ENCODE assay signal across 13 cellular contexts in the genomic region with DNA sequence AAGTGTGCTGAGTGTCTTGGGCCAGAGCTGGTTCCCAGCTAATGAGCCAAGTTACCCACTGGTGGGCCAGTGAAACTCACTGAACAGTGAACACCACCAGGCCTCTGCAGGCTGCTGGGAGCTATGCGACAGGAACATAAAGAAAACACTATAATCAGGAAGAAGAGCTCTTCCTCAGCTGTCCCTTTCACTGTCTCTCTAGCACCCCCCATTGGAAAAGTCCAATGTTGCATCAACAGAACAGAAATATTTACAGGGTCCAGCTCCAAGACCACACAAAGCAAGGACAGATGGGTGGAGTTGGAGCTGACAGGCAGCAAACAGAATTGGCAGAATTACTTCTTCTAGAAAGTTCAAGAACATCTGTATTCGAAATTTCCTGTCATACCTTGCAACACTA.
DNase-seq lines count a peak whose midpoint lies in the region; ATAC-seq, FAIRE-seq and TF ChIP-seq lines count a peak whose summit lies in the region.
"Had no signal": no experiment of that assay in that cellular context is flagged by ENCODE, and none has a peak within 500 bp of the region (broad histone marks: within the 10 kb centered on the region; RNA-seq: fewer than 3 reads in every experiment).

No MANE protein-coding gene starts in this region.

- FAIRE-seq in GM19239 (lab: Jason Lieb, UNC), result no peak

- H3K79me2 ChIP-seq in DOHH2 (ENCODE audit: control insufficient read depth, low read length), result no peaks in the 10 kb centered on the region

- H3K4me1 ChIP-seq in DOHH2 (ENCODE audit: control insufficient read depth, low read length), result no peaks in the 10 kb centered on the region
- H3K4me1 ChIP-seq: stomach had no signal

- DNase-seq in HT1080 (ENCODE audit: low read depth) (peak; percentile 69), SK-MEL-5 (ENCODE audit: low read depth, low spot score) (peak; percentile 50), islet precursor cell (peak; percentile 75), RWPE1 (ENCODE audit: low spot score) (no peak), GM19239 (ENCODE audit: insufficient read length, low spot score) (no peak)
- DNase-seq: activated T-cell treated with anti-CD3 and anti-CD28 coated beads, Interleukin-2, amount 50 U/mL, for 48 hours; head of caudate nucleus; NCI-H345; stimulated activated CD4-positive, alpha-beta T cell treated with anti-CD3 and anti-CD28 coated beads, Interleukin-12 subunit alpha, Interleukin-12 subunit beta, amount 100 ng/mL, for 4 hours; stomach had no signal

- H3K9me3 ChIP-seq in DOHH2 (ENCODE audit: control insufficient read depth, insufficient read depth, low read length), result no peaks in the 10 kb centered on the region

- no peaks in the 10 kb centered on the region for H4K20me1 ChIP-seq in DOHH2 (ENCODE audit: control insufficient read depth, insufficient read depth, low read depth, low read length)

- no peaks in the 10 kb centered on the region for H3K9me2 ChIP-seq in DOHH2 (replicated peaks; ENCODE audit: control insufficient read depth, low read length)

- in situ Hi-C loops in SK-MEL-5 (cut with HindIII; ENCODE audit: low pct_unique_long_range_greater_than_20kb, low sequenced_read_pairs), result no loop called here

- POLR2A ChIA-PET in RWPE1 (lab: Yijun Ruan, JAX; ENCODE audit: low non-redundant PET), result no interaction called here

- CTCF ChIA-PET in RWPE1 (lab: Yijun Ruan, JAX), result interaction anchor here (0.8 to 2.3 kb wide), 3 partner anchors 9 to 579 kb away, joined by 4 to 12 read pairs (median 4); no protein-coding TSS in a partner anchor

- no peaks in the 10 kb centered on the region for H3F3A ChIP-seq in DOHH2 (ENCODE audit: control insufficient read depth, insufficient read depth)

- H3K4me3 ChIP-seq in DOHH2 (ENCODE audit: low read length), result no peak overlapping the region
- H3K4me3 ChIP-seq: stomach had no signal

- H3K27me3 ChIP-seq in DOHH2 (ENCODE audit: control insufficient read depth, low read length), result no peaks in the 10 kb centered on the region
- H3K27me3 ChIP-seq: stomach had no signal

- TF ChIP-seq CTCF in DOHH2 (IDR thresholded peaks at IDR 0.05; ENCODE audit: low read depth, low read length, poor library complexity, severe bottlenecking) (peak; percentile 46), RWPE1 (conservative IDR thresholded peaks at IDR 0.05; ENCODE audit: low read depth) (no peak)

- H3K27ac ChIP-seq in DOHH2 (ENCODE audit: low read depth, low read length) (no peak overlapping the region), RWPE1 (no peak overlapping the region)
- H3K27ac ChIP-seq: stomach had no signal

- no peak overlapping the region for H3K4me2 ChIP-seq in DOHH2 (ENCODE audit: low read length)

- no peaks in the 10 kb centered on the region for H3K36me3 ChIP-seq in DOHH2 (ENCODE audit: control insufficient read depth, low read length)
- H3K36me3 ChIP-seq: stomach had no signal

- ATAC-seq in HG02840 (IDR thresholded peaks at IDR 0.05; ENCODE audit: low FRiP score, unreplicated experiment) (no peak), GM21515 (IDR thresholded peaks at IDR 0.05; ENCODE audit: unreplicated experiment) (no peak)

Comparison
In these comparisons a context has a peak if more than half of its experiments do, and no peak if none do; other contexts are left out.
1. DNase-seq: peak in HT1080 (single experiment), SK-MEL-5 (single experiment) and islet precursor cell (single experiment); none in RWPE1 (single experiment) and GM19239 (single experiment).